In the genomic region with DNA sequence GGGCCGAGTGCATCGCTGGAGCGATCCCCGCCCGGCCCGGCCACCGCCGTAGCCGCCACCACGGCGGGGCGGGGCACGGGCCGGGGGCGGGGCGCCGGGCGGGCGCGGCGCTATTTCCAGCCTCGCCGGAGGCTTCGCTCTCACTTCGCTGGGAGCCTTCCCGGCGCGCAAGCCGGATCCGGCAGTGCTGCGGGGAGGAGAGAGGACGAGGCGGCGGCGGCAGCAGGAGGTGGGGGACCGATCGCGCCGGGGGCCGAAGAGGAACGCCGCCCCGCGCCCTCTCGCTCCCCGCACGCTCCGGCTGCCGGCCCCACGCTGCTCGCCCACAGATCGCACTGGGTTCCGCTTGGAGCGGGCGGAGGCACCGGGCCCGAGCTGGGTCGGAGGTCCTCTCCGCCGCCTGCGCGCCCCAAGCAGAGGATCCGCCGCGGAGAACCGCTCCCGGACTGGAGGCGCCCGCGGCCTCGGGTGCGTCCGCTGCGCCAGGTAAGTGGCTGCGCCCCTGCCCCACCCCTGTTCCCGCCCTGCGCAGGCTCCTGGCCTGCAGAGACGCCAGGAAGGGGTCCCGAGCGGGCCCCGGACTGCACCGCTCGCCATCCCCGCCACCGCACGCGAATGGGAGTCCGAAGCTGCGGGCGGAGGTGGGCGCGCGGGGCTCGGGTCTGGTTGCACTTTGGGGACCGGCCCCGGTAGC, we compare ENCODE assay signal across 10 cellular contexts. TPM values are rescaled to one million over a fixed set of nuclear protein-coding genes. Genes with fewer than 3 reads are reported as not detected.
DNase-seq lines count a peak whose midpoint lies in the region; ATAC-seq, FAIRE-seq and TF ChIP-seq lines count a peak whose summit lies in the region.
"Had no signal": no experiment of that assay in that cellular context is flagged by ENCODE, and none has a peak within 500 bp of the region (broad histone marks: within the 10 kb centered on the region; RNA-seq: fewer than 3 reads in every experiment).

CHST8 (plus strand) TSS at position 143 of the 694 bp plus-strand sequence. CDS start 67,309 bp downstream, outside the sequence.

- H3K36me3 ChIP-seq in esophagus (ENCODE audit: control insufficient read depth in 2 of 2, insufficient read depth in 2 of 2, low read length in 1 of 2), result no peaks in the 10 kb centered on the region

- H3K9me3 Mint-ChIP-seq in neural crest cell, result no peaks in the 10 kb centered on the region
- H3K9me3 Mint-ChIP-seq: stimulated activated naive CD8-positive, alpha-beta T cell treated with anti-CD3 and anti-CD28 coated beads, Interleukin-15, Interleukin-2, amounts not matched to agents 100 ng/mL and 50 ng/mL, for 24 hours had no signal

- H3K4me1 ChIP-seq in esophagus (ENCODE audit: control insufficient read depth in 2 of 2, insufficient read depth in 2 of 2, low read length in 1 of 2), result peaks cover 5 to 9% of the 10 kb centered on the region in 2 donors

- no peak for ATAC-seq in GM19023 (IDR thresholded peaks at IDR 0.05; ENCODE audit: unreplicated experiment)

- DNase-seq in ELF-1 (ENCODE audit: low read depth, low spot score) (peak; percentile 65), NCI-H226 (peak; percentile 46), neural crest cell (ENCODE audit: low read depth, low spot score) (peak; percentile 61), RCC 7860 (ENCODE audit: low spot score) (no peak), NCI-H1048 (lab: John Stamatoyannopoulos, UW) (no peak), NCI-H2107 (lab: John Stamatoyannopoulos, UW) (no peak)

- FAIRE-seq in RCC 7860 (lab: Jason Lieb, UNC), result no peak
- FAIRE-seq: colon had no signal

- H3K9me3 ChIP-seq in esophagus (ENCODE audit: control insufficient read depth in 2 of 2, insufficient read depth in 1 of 2, low read depth in 1 of 2, low read length in 1 of 2), result no peaks in the 10 kb centered on the region

- H3K27me3 ChIP-seq in esophagus (ENCODE audit: control insufficient read depth in 1 of 2, insufficient read depth in 2 of 2, low read length in 2 of 2), result peaks cover 0 to 8% of the 10 kb centered on the region in 2 donors

- peaks cover 7% of the 10 kb centered on the region for H3K4me1 Mint-ChIP-seq in neural crest cell

- WGBS in esophagus, 2 donors, result 2% methylated on average over 34 to 96 of the region's 96 CpGs

- no peaks in the 10 kb centered on the region for H3K36me3 Mint-ChIP-seq in neural crest cell (ENCODE audit: low read depth)

- H3K27me3 Mint-ChIP-seq in neural crest cell (ENCODE audit: low read depth), result peaks cover 90% of the 10 kb centered on the region

- peak within 1 kb of the TSS; percentile 51 for H3K4me3 Mint-ChIP-seq in neural crest cell
- H3K4me3 Mint-ChIP-seq: stimulated activated naive CD8-positive, alpha-beta T cell treated with anti-CD3 and anti-CD28 coated beads, Interleukin-15, Interleukin-2, amounts not matched to agents 100 ng/mL and 50 ng/mL, for 24 hours had no signal

- H3K27ac Mint-ChIP-seq in neural crest cell (ENCODE audit: unreplicated experiment), result no peak within 1 kb of the TSS
- H3K27ac Mint-ChIP-seq: stimulated activated naive CD8-positive, alpha-beta T cell treated with anti-CD3 and anti-CD28 coated beads, Interleukin-15, Interleukin-2, amounts not matched to agents 100 ng/mL and 50 ng/mL, for 24 hours had no signal

- TF ChIP-seq CTCF in neural crest cell (conservative IDR thresholded peaks at IDR 0.05), result no peak

- H3K4me3 ChIP-seq in esophagus (ENCODE audit: low read depth in 1 of 2, low read length in 2 of 2), result peak within 1 kb of the TSS; percentile 34 to 42

- no peak within 1 kb of the TSS for H3K27ac ChIP-seq in esophagus (ENCODE audit: low read depth in 2 of 2, low read length in 1 of 2)

RNA-seq across cellular contexts. Expression of gene CHST8, which starts in this region (rescaled TPM):
- under 1 TPM; 0.04 to 0.18 TPM for polyA plus RNA-seq in esophagus
- total RNA-seq in neural crest cell, result 0.52 and 0.96 TPM in 2 replicates

Comparison
In these comparisons a context has a peak if more than half of its experiments do, and no peak if none do; other contexts are left out.
1. Peak in DNase-seq in neural crest cell; RNA of the gene not detected or under 1 TPM.
2. DNase-seq: peak in ELF-1 (single experiment) and NCI-H226 (single experiment); none in RCC 7860 (single experiment), NCI-H1048 (single experiment) and NCI-H2107 (single experiment).